Comparison of ENCODE assay signal across 8 cellular contexts in the genomic region with DNA sequence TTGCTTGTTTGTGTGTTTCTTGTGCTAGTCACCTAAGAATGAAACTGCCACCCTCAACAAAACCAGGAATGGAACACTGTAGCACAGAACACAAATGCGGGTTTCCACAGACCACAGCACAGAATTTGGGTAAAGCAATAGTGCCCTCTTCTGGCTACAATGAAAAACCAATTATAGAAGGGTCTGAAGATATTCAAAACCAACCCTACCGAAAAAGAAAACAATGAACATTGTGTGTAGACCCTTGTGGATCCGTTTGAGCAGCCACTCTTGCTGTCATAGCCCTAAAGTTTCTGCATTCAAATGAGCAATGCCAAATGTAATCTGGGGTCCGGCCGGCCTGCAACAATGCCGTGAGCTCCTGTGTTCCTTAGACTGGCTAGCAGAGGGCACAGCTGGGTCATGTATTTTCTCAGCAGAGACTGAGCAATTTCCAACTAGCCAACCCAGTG. TPM values are rescaled to one million over a fixed set of nuclear protein-coding genes. Genes with fewer than 3 reads are reported as not detected.
A peak's percentile ranks its signal among the peaks of the same experiment; 100 is the strongest.
DNase-seq lines count a peak whose midpoint lies in the region; ATAC-seq and TF ChIP-seq lines count a peak whose summit lies in the region.

No MANE protein-coding gene starts in this region.

- no peaks in the 10 kb centered on the region for H3K79me2 ChIP-seq in DOHH2 (ENCODE audit: control insufficient read depth, low read length)
- no peaks in the 10 kb centered on the region for H3K79me2 ChIP-seq in MM.1S (ENCODE audit: low read length)
- H3K79me2 ChIP-seq in SK-N-SH (ENCODE audit: insufficient read depth) = no peaks in the 10 kb centered on the region
- no peaks in the 10 kb centered on the region for H3K79me2 ChIP-seq in mesendoderm (ENCODE audit: control insufficient read depth, insufficient read depth, low read length)

- H3F3A ChIP-seq in DOHH2 (ENCODE audit: control insufficient read depth, insufficient read depth) = no peaks in the 10 kb centered on the region
- H3F3A ChIP-seq in MM.1S (ENCODE audit: insufficient read depth, low read length) = no peaks in the 10 kb centered on the region
- H3F3A ChIP-seq in SK-N-SH (replicated peaks; ENCODE audit: insufficient read depth) = no peaks in the 10 kb centered on the region

- H3K9ac ChIP-seq in MM.1S (ENCODE audit: low read length) = no peak overlapping the region
- H3K9ac ChIP-seq in SK-N-SH = no peak overlapping the region
- no peak overlapping the region for H3K9ac ChIP-seq in mesendoderm (ENCODE audit: low read length)

- no peaks in the 10 kb centered on the region for H3K4me1 Mint-ChIP-seq in effector memory CD8-positive, alpha-beta T cell (ENCODE audit: low read depth in 2 of 2)

- no peak overlapping the region for H3K56ac ChIP-seq in mesendoderm (ENCODE audit: low read length)

- H3K27me3 ChIP-seq in DOHH2 (ENCODE audit: control insufficient read depth, low read length) (peaks cover 5% of the 10 kb centered on the region; the same call in 1 of the 2 replicates), MM.1S (replicated peaks; ENCODE audit: insufficient read depth, low read length) (no peaks in the 10 kb centered on the region), SK-N-SH (ENCODE audit: insufficient read depth) (no peaks in the 10 kb centered on the region), mesendoderm (ENCODE audit: insufficient read depth, low read length, poor library complexity) (no peaks in the 10 kb centered on the region)

- H2BK15ac ChIP-seq in mesendoderm (replicated peaks; ENCODE audit: low read depth) = no peak overlapping the region

- DNase-seq in MM.1S (peak; percentile 78), SK-N-SH (peak; percentile 69), mesendoderm (peak; percentile 75), ecto neural progenitor cell (ENCODE audit: low spot score) (no peak)
- DNase-seq in effector memory CD8-positive, alpha-beta T cell = peak; percentile 33 to 34 (median 34)

- no peak overlapping the region for H4K5ac ChIP-seq in mesendoderm (ENCODE audit: low read length)

- no peaks in the 10 kb centered on the region for H3K79me1 ChIP-seq in mesendoderm (ENCODE audit: low read length)

- H3K36me3 ChIP-seq in DOHH2 (ENCODE audit: control insufficient read depth, low read length) = no peaks in the 10 kb centered on the region
- H3K36me3 ChIP-seq in MM.1S (replicated peaks; ENCODE audit: insufficient read depth, low read length) = no peaks in the 10 kb centered on the region
- H3K36me3 ChIP-seq in SK-N-SH (replicated peaks in 1 of 2; ENCODE audit: control insufficient read depth in 1 of 2, insufficient read depth in 2 of 2, low read length in 1 of 2) = no peaks in the 10 kb centered on the region
- H3K36me3 ChIP-seq in mesendoderm (ENCODE audit: control insufficient read depth, insufficient read depth, low read length) = no peaks in the 10 kb centered on the region

- H3K27ac ChIP-seq in DOHH2 (ENCODE audit: low read depth, low read length) (no peak overlapping the region), MM.1S (ENCODE audit: low read length) (no peak overlapping the region), SK-N-SH (ENCODE audit: low read depth in 2 of 2, low read length in 1 of 2) (no peak overlapping the region), mesendoderm (ENCODE audit: low read depth, low read length) (no peak overlapping the region)

- H3K27me3 Mint-ChIP-seq in effector memory CD8-positive, alpha-beta T cell = peaks cover 0 to 7% of the 10 kb centered on the region in 2 donors

- H4K20me1 ChIP-seq in DOHH2 (ENCODE audit: control insufficient read depth, insufficient read depth, low read depth, low read length) (no peaks in the 10 kb centered on the region), MM.1S (ENCODE audit: insufficient read depth, low read length) (no peaks in the 10 kb centered on the region), SK-N-SH (ENCODE audit: insufficient read depth) (no peaks in the 10 kb centered on the region)

- no peaks in the 10 kb centered on the region for H3K9me3 Mint-ChIP-seq in effector memory CD8-positive, alpha-beta T cell

- H3K9me2 ChIP-seq in DOHH2 (replicated peaks; ENCODE audit: control insufficient read depth, low read length) (no peaks in the 10 kb centered on the region), MM.1S (replicated peaks; ENCODE audit: insufficient read depth, low read length) (no peaks in the 10 kb centered on the region), SK-N-SH (no peaks in the 10 kb centered on the region)

- peak; percentile 95 for TF ChIP-seq RAD21 in SK-N-SH (IDR thresholded peaks at IDR 0.05; ENCODE audit: low read length)

- H3K4me2 ChIP-seq in DOHH2 (ENCODE audit: low read length) (no peak overlapping the region), MM.1S (ENCODE audit: low read depth, low read length) (peak overlapping the region; percentile 35), SK-N-SH (no peak overlapping the region), mesendoderm (ENCODE audit: low read length) (no peak overlapping the region)

- CTCF ChIA-PET in SK-N-SH (lab: Yijun Ruan, JAX) = interaction anchor here (0.6 to 2.9 kb wide), 21 partner anchors 8 to 1058 kb away, joined by 3 to 51 read pairs (median 5); partner anchors contain the start of gene ENC1

- peak; percentile 71 for ATAC-seq in GM21529 (IDR thresholded peaks at IDR 0.05; ENCODE audit: unreplicated experiment)
- peak; percentile 90 for ATAC-seq in effector memory CD8-positive, alpha-beta T cell (replicated peaks)
- ATAC-seq in GM19397 (IDR thresholded peaks at IDR 0.05; ENCODE audit: unreplicated experiment) = no peak

- no peak overlapping the region for H2AK5ac ChIP-seq in mesendoderm (ENCODE audit: low read length)

- H3K4me3 ChIP-seq in DOHH2 (ENCODE audit: low read length) (no peak overlapping the region), MM.1S (ENCODE audit: low read length) (no peak overlapping the region), SK-N-SH (ENCODE audit: low read depth in 2 of 2, low read length in 1 of 2) (no peak overlapping the region; a peak in 1 of 4 replicates), mesendoderm (ENCODE audit: low read length) (no peak overlapping the region)

- no peak overlapping the region for H2BK120ac ChIP-seq in mesendoderm (ENCODE audit: low read depth, low read length)

- 0 out of 4 replicates have a peak, but pooled peaks of 1 of the 2 experiments have one; percentile 11 for TF ChIP-seq EP300 in SK-N-SH (IDR thresholded peaks at IDR 0.05; ENCODE audit: borderline replicate concordance in 1 of 2, low read depth in 1 of 2, low read length in 1 of 2)

- no peaks in the 10 kb centered on the region for H3K36me3 Mint-ChIP-seq in effector memory CD8-positive, alpha-beta T cell (ENCODE audit: insufficient read depth)

- H3K4ac ChIP-seq in mesendoderm (ENCODE audit: low read depth, low read length) = no peak overlapping the region

- TF ChIP-seq CTCF in DOHH2 (IDR thresholded peaks at IDR 0.05; ENCODE audit: low read depth, low read length, poor library complexity, severe bottlenecking) = peak; percentile 73
- peak; percentile 74 for TF ChIP-seq CTCF in MM.1S (IDR thresholded peaks at IDR 0.05; ENCODE audit: low read length)
- TF ChIP-seq CTCF in SK-N-SH (IDR thresholded peaks at IDR 0.05) = peak; percentile 80

- no peaks in the 10 kb centered on the region for H3K9me3 ChIP-seq in DOHH2 (ENCODE audit: control insufficient read depth, insufficient read depth, low read length)
- no peaks in the 10 kb centered on the region for H3K9me3 ChIP-seq in MM.1S (replicated peaks; ENCODE audit: insufficient read depth, low read length)
- no peaks in the 10 kb centered on the region for H3K9me3 ChIP-seq in SK-N-SH

- POLR2A ChIA-PET in SK-N-SH (lab: Yijun Ruan, JAX) = no interaction called here

- WGBS in SK-N-SH (ENCODE audit: low lambda C conversion rate) = 2% methylated on average over 3 of the region's 6 CpGs
- no CpG with 5 or more reads among the region's 6 CpGs for WGBS in mesendoderm (ENCODE audit: extremely low coverage, insufficient coverage, low lambda C conversion rate)

- H3K18ac ChIP-seq in mesendoderm (ENCODE audit: low read length) = no peak overlapping the region

- no peak overlapping the region for H3K4me3 Mint-ChIP-seq in effector memory CD8-positive, alpha-beta T cell

- no peak overlapping the region for H4K8ac ChIP-seq in mesendoderm (ENCODE audit: low read depth, low read length)

- H2BK5ac ChIP-seq in mesendoderm (ENCODE audit: low read length) = no peak overlapping the region

- H3K27ac Mint-ChIP-seq in effector memory CD8-positive, alpha-beta T cell = no peak overlapping the region

- H3K23ac ChIP-seq in mesendoderm (ENCODE audit: low read length) = no peak overlapping the region

- H3K4me1 ChIP-seq in DOHH2 (ENCODE audit: control insufficient read depth, low read length) = no peaks in the 10 kb centered on the region
- H3K4me1 ChIP-seq in MM.1S (ENCODE audit: low read length) = peaks cover 6% of the 10 kb centered on the region; the same call in 1 of the 2 replicates
- peaks cover 7 to 11% of the 10 kb centered on the region in 2 experiments; a peak in 2 of 4 replicates for H3K4me1 ChIP-seq in SK-N-SH (ENCODE audit: control insufficient read depth in 1 of 2, insufficient read depth in 2 of 2, low read depth in 1 of 2, low read length in 1 of 2)
- H3K4me1 ChIP-seq in mesendoderm (ENCODE audit: control insufficient read depth, low read depth, low read length) = no peaks in the 10 kb centered on the region

- H2AFZ ChIP-seq in MM.1S (ENCODE audit: low read length) (peak overlapping the region; percentile 39; the same call in 1 of the 2 replicates), SK-N-SH (ENCODE audit: low read depth) (peak overlapping the region; percentile 23)

TF ChIP-seq in SK-N-SH, 30 proteins besides CTCF, POLR2A, EP300 and RAD21 (continues in another document):
- TF ChIP-seq NRF1 (IDR thresholded peaks at IDR 0.05; ENCODE audit: low read depth, low read length) (0 out of 2 replicates have a peak, but pooled peaks have one; percentile 15), RCOR1 (IDR thresholded peaks at IDR 0.05; ENCODE audit: low read length) (no peak), MAX (IDR thresholded peaks at IDR 0.05; ENCODE audit: low read depth) (no peak), YY1 (IDR thresholded peaks at IDR 0.05; ENCODE audit: low read depth) (no peak), NFIC (IDR thresholded peaks at IDR 0.05; ENCODE audit: borderline replicate concordance) (no peak), MEF2A (IDR thresholded peaks at IDR 0.05; ENCODE audit: borderline replicate concordance, low read depth) (0 out of 2 replicates have a peak, but pooled peaks have one; percentile 12), GATA2 (CRISPR knock-in tag; IDR thresholded peaks at IDR 0.05) (no peak)

RNA-seq across cellular contexts. Expression of gene ENC1, which starts 8.3 kb away (rescaled TPM):
- polyA plus RNA-seq in SK-N-SH (2012; rRNA removed) = 20.3 and 23.9 TPM in 2 replicates
- polyA plus RNA-seq in SK-N-SH (2012; cell fraction: cytosol; rRNA removed) = 13.5 and 15.1 TPM in 2 replicates
- polyA plus RNA-seq in SK-N-SH (2012; cell fraction: nucleus; rRNA removed) = 57.1 and 64.1 TPM in 2 replicates
- 16.0 TPM for polyA plus RNA-seq in mesendoderm (2013, experiment 1 of 2)
- polyA plus RNA-seq in mesendoderm (2013, experiment 2 of 2) = 14.6 TPM

RNA-seq across cellular contexts. Expression of gene HEXB, which starts 36.2 kb away (rescaled TPM):
- 75.8 and 80.0 TPM in 2 replicates for polyA plus RNA-seq in SK-N-SH (2012; rRNA removed)
- polyA plus RNA-seq in SK-N-SH (2012; cell fraction: cytosol; rRNA removed) = 101 and 149 TPM in 2 replicates
- polyA plus RNA-seq in SK-N-SH (2012; cell fraction: nucleus; rRNA removed) = 50.7 and 56.8 TPM in 2 replicates
- polyA plus RNA-seq in mesendoderm (2013, experiment 1 of 2) = 29.6 TPM
- 30.8 TPM for polyA plus RNA-seq in mesendoderm (2013, experiment 2 of 2)
